Comparison of ENCODE assay signal across 1 cellular context in the genomic region with DNA sequence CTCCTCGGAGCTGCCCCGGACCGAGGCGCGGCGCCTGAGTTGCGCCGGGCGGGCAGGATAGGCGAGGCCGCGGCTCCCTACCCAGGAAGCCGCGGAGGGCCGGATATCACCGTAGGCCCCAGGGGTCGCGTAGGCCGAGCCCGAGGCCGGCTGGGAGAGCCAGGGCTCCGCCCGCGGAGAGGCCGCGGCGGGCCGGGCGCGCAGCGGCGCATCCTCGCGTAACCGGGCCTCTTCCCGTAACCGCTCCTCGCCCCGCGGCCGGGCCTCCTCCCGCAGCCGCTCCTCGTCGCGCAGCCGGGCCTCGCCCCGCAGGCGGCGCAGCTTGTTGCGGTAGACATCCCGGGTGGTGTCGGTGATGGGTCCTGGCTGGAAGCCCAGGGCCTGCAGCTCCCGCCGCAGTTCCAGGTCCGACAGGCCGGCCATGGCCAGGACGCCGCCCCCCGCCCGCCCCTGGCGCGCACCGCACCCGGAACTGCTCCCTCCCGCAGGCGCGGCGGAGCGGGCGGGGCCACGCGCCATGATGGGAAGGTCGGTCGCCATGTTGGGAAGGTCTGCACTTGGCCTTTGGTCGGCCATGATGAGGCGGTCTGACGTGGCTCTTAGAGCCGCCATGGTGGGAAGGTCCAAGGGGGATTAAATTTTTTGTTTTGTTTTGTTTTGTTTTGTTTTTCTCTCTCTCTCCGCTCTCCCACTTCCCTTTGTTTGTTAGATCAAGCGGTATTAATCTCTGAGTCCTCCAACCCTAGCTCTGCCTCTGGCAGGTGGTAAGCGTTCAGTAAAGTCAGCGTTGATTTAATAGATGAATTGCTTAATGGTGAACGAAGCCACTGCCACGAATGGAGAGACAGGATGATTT.
TF ChIP-seq lines count a peak whose summit lies in the region.

A gene (minus strand): TSS at position 437 of the 856 bp plus-strand sequence. CDS start 14 bp downstream, at position 423.

TF ChIP-seq in HepG2, 621 proteins besides CTCF, POLR2A, EP300 and RAD21 (continued from another document and continues in another):
- TF ChIP-seq, protein P1, sequence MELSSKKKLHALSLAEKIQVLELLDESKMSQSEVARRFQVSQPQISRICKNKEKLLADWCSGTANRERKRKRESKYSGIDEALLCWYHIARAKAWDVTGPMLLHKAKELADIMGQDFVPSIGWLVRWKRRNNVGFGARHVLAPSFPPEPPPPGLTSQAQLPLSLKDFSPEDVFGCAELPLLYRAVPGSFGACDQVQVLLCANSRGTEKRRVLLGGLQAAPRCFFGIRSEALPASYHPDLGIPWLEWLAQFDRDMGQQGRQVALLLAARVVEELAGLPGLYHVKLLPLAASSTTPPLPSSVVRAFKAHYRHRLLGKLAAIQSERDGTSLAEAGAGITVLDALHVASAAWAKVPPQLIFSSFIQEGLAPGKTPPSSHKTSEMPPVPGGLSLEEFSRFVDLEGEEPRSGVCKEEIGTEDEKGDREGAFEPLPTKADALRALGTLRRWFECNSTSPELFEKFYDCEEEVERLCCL (CRISPR knock-in tag; IDR thresholded peaks at IDR 0.05; ENCODE audit: borderline replicate concordance), result no peak
- TF ChIP-seq ZSCAN30 (CRISPR knock-in tag; IDR thresholded peaks at IDR 0.05), result no peak
- TF ChIP-seq HOXA5 (CRISPR knock-in tag; IDR thresholded peaks at IDR 0.05), result peak; percentile 89
- TF ChIP-seq ZBTB7A (CRISPR knock-in tag; IDR thresholded peaks at IDR 0.05), result peak; percentile 87
- TF ChIP-seq ARNT2 (CRISPR knock-in tag; IDR thresholded peaks at IDR 0.05; ENCODE audit: low read depth), result peak; percentile 58; the same call in 1 of the 2 replicates
- TF ChIP-seq, protein P2, sequence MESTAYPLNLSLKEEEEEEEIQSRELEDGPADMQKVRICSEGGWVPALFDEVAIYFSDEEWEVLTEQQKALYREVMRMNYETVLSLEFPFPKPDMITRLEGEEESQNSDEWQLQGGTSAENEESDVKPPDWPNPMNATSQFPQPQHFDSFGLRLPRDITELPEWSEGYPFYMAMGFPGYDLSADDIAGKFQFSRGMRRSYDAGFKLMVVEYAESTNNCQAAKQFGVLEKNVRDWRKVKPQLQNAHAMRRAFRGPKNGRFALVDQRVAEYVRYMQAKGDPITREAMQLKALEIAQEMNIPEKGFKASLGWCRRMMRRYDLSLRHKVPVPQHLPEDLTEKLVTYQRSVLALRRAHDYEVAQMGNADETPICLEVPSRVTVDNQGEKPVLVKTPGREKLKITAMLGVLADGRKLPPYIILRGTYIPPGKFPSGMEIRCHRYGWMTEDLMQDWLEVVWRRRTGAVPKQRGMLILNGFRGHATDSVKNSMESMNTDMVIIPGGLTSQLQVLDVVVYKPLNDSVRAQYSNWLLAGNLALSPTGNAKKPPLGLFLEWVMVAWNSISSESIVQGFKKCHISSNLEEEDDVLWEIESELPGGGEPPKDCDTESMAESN (CRISPR knock-in tag; conservative IDR thresholded peaks at IDR 0.05), result peak; percentile 80; the same call in 1 of the 2 replicates
- TF ChIP-seq, protein P3, sequence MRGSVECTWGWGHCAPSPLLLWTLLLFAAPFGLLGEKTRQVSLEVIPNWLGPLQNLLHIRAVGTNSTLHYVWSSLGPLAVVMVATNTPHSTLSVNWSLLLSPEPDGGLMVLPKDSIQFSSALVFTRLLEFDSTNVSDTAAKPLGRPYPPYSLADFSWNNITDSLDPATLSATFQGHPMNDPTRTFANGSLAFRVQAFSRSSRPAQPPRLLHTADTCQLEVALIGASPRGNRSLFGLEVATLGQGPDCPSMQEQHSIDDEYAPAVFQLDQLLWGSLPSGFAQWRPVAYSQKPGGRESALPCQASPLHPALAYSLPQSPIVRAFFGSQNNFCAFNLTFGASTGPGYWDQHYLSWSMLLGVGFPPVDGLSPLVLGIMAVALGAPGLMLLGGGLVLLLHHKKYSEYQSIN (CRISPR knock-in tag; IDR thresholded peaks at IDR 0.05; ENCODE audit: borderline replicate concordance), result no peak
- peak; percentile 50; the same call in 1 of the 2 replicates for TF ChIP-seq ARNTL (CRISPR knock-in tag; IDR thresholded peaks at IDR 0.05)
- no peak for TF ChIP-seq KDM1A (CRISPR knock-in tag; IDR thresholded peaks at IDR 0.05)
- no peak for TF ChIP-seq SMAD9 (CRISPR knock-in tag; IDR thresholded peaks at IDR 0.05)
- TF ChIP-seq TAF1 (CRISPR knock-in tag; IDR thresholded peaks at IDR 0.05), result peak; percentile 67
- TF ChIP-seq TOPORS (CRISPR knock-in tag; IDR thresholded peaks at IDR 0.05), result peak; percentile 23; the same call in 1 of the 2 replicates
- TF ChIP-seq ZNF335 (CRISPR knock-in tag; IDR thresholded peaks at IDR 0.05), result peak; percentile 93
- TF ChIP-seq ZNF709 (CRISPR knock-in tag; IDR thresholded peaks at IDR 0.05), result peak; percentile 71
- TF ChIP-seq SP2 (CRISPR knock-in tag; IDR thresholded peaks at IDR 0.05), result peak; percentile 63
- no peak for TF ChIP-seq KLF15 (CRISPR knock-in tag; IDR thresholded peaks at IDR 0.05; ENCODE audit: borderline replicate concordance)
- TF ChIP-seq SP1 (IDR thresholded peaks at IDR 0.05), result no peak
- peak; percentile 97 for TF ChIP-seq SP1 (CRISPR knock-in tag; IDR thresholded peaks at IDR 0.05)
- TF ChIP-seq TMF1 (CRISPR knock-in tag; IDR thresholded peaks at IDR 0.05; ENCODE audit: low read depth), result no peak
- TF ChIP-seq, protein P4, sequence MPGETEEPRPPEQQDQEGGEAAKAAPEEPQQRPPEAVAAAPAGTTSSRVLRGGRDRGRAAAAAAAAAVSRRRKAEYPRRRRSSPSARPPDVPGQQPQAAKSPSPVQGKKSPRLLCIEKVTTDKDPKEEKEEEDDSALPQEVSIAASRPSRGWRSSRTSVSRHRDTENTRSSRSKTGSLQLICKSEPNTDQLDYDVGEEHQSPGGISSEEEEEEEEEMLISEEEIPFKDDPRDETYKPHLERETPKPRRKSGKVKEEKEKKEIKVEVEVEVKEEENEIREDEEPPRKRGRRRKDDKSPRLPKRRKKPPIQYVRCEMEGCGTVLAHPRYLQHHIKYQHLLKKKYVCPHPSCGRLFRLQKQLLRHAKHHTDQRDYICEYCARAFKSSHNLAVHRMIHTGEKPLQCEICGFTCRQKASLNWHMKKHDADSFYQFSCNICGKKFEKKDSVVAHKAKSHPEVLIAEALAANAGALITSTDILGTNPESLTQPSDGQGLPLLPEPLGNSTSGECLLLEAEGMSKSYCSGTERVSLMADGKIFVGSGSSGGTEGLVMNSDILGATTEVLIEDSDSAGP (CRISPR knock-in tag; IDR thresholded peaks at IDR 0.05; ENCODE audit: borderline replicate concordance), result peak; percentile 73
- TF ChIP-seq ZEB1 (IDR thresholded peaks at IDR 0.05; ENCODE audit: insufficient replicate concordance, low read depth), result no peak
- peak; percentile 71; the same call in 1 of the 2 replicates for TF ChIP-seq ZNF12 (CRISPR knock-in tag; IDR thresholded peaks at IDR 0.05)
- TF ChIP-seq TRIM24 (CRISPR knock-in tag; IDR thresholded peaks at IDR 0.05), result no peak
- TF ChIP-seq MED8 (CRISPR knock-in tag; IDR thresholded peaks at IDR 0.05; ENCODE audit: insufficient replicate concordance), result peak; percentile 75
- TF ChIP-seq KLF11 (CRISPR knock-in tag; IDR thresholded peaks at IDR 0.05), result no peak
- TF ChIP-seq, protein P5, sequence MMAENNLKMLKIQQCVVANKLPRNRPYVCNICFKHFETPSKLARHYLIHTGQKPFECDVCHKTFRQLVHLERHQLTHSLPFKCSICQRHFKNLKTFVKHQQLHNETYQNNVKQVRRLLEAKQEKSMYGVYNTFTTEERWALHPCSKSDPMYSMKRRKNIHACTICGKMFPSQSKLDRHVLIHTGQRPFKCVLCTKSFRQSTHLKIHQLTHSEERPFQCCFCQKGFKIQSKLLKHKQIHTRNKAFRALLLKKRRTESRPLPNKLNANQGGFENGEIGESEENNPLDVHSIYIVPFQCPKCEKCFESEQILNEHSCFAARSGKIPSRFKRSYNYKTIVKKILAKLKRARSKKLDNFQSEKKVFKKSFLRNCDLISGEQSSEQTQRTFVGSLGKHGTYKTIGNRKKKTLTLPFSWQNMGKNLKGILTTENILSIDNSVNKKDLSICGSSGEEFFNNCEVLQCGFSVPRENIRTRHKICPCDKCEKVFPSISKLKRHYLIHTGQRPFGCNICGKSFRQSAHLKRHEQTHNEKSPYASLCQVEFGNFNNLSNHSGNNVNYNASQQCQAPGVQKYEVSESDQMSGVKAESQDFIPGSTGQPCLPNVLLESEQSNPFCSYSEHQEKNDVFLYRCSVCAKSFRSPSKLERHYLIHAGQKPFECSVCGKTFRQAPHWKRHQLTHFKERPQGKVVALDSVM (CRISPR knock-in tag; IDR thresholded peaks at IDR 0.05), result peak; percentile 45; the same call in 1 of the 2 replicates
- TF ChIP-seq, protein P6, sequence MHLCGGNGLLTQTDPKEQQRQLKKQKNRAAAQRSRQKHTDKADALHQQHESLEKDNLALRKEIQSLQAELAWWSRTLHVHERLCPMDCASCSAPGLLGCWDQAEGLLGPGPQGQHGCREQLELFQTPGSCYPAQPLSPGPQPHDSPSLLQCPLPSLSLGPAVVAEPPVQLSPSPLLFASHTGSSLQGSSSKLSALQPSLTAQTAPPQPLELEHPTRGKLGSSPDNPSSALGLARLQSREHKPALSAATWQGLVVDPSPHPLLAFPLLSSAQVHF (CRISPR knock-in tag; IDR thresholded peaks at IDR 0.05), result peak; percentile 40; the same call in 1 of the 2 replicates
- peak; percentile 91; the same call in 1 of the 2 replicates for TF ChIP-seq PAX8 (CRISPR knock-in tag; IDR thresholded peaks at IDR 0.05; ENCODE audit: borderline replicate concordance)
- 0 out of 2 replicates have a peak, but pooled peaks have one; percentile 29 for TF ChIP-seq JUNB (CRISPR knock-in tag; IDR thresholded peaks at IDR 0.05; ENCODE audit: borderline replicate concordance)
- TF ChIP-seq, protein P7, sequence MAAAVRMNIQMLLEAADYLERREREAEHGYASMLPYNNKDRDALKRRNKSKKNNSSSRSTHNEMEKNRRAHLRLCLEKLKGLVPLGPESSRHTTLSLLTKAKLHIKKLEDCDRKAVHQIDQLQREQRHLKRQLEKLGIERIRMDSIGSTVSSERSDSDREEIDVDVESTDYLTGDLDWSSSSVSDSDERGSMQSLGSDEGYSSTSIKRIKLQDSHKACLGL (CRISPR knock-in tag; IDR thresholded peaks at IDR 0.05), result peak; percentile 88
- TF ChIP-seq, protein P8, sequence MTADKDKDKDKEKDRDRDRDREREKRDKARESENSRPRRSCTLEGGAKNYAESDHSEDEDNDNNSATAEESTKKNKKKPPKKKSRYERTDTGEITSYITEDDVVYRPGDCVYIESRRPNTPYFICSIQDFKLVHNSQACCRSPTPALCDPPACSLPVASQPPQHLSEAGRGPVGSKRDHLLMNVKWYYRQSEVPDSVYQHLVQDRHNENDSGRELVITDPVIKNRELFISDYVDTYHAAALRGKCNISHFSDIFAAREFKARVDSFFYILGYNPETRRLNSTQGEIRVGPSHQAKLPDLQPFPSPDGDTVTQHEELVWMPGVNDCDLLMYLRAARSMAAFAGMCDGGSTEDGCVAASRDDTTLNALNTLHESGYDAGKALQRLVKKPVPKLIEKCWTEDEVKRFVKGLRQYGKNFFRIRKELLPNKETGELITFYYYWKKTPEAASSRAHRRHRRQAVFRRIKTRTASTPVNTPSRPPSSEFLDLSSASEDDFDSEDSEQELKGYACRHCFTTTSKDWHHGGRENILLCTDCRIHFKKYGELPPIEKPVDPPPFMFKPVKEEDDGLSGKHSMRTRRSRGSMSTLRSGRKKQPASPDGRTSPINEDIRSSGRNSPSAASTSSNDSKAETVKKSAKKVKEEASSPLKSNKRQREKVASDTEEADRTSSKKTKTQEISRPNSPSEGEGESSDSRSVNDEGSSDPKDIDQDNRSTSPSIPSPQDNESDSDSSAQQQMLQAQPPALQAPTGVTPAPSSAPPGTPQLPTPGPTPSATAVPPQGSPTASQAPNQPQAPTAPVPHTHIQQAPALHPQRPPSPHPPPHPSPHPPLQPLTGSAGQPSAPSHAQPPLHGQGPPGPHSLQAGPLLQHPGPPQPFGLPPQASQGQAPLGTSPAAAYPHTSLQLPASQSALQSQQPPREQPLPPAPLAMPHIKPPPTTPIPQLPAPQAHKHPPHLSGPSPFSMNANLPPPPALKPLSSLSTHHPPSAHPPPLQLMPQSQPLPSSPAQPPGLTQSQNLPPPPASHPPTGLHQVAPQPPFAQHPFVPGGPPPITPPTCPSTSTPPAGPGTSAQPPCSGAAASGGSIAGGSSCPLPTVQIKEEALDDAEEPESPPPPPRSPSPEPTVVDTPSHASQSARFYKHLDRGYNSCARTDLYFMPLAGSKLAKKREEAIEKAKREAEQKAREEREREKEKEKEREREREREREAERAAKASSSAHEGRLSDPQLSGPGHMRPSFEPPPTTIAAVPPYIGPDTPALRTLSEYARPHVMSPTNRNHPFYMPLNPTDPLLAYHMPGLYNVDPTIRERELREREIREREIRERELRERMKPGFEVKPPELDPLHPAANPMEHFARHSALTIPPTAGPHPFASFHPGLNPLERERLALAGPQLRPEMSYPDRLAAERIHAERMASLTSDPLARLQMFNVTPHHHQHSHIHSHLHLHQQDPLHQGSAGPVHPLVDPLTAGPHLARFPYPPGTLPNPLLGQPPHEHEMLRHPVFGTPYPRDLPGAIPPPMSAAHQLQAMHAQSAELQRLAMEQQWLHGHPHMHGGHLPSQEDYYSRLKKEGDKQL (CRISPR knock-in tag; IDR thresholded peaks at IDR 0.05; ENCODE audit: low read depth), result 0 out of 2 replicates have a peak, but pooled peaks have one; percentile 52
- TF ChIP-seq, protein P9, sequence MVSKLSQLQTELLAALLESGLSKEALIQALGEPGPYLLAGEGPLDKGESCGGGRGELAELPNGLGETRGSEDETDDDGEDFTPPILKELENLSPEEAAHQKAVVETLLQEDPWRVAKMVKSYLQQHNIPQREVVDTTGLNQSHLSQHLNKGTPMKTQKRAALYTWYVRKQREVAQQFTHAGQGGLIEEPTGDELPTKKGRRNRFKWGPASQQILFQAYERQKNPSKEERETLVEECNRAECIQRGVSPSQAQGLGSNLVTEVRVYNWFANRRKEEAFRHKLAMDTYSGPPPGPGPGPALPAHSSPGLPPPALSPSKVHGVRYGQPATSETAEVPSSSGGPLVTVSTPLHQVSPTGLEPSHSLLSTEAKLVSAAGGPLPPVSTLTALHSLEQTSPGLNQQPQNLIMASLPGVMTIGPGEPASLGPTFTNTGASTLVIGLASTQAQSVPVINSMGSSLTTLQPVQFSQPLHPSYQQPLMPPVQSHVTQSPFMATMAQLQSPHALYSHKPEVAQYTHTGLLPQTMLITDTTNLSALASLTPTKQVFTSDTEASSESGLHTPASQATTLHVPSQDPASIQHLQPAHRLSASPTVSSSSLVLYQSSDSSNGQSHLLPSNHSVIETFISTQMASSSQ (IDR thresholded peaks at IDR 0.05; ENCODE audit: low read depth), result no peak; the same call in 1 of the 2 replicates
- TF ChIP-seq, protein P9 (CRISPR knock-in tag; IDR thresholded peaks at IDR 0.05; ENCODE audit: borderline replicate concordance), result peak; percentile 76; the same call in 1 of the 2 replicates
- TF ChIP-seq SMAD1 (CRISPR knock-in tag; IDR thresholded peaks at IDR 0.05; ENCODE audit: borderline replicate concordance, low read depth), result no peak
- TF ChIP-seq ZNF558 (CRISPR knock-in tag; IDR thresholded peaks at IDR 0.05; ENCODE audit: borderline replicate concordance), result no peak; the same call in 1 of the 2 replicates
- TF ChIP-seq TGIF2 (CRISPR knock-in tag; IDR thresholded peaks at IDR 0.05), result no peak; the same call in none of the 2 replicates
